Comparison of ENCODE assay signal across 13 cellular contexts in genomic region chr11:68327586-68328370, GRCh38. TPM values are rescaled to one million over a fixed set of nuclear protein-coding genes. Genes with fewer than 3 reads are reported as not detected.
DNase-seq lines count a peak whose midpoint lies in the region; ATAC-seq and TF ChIP-seq lines count a peak whose summit lies in the region.
"Had no signal": no experiment of that assay in that cellular context is flagged by ENCODE, and none has a peak within 500 bp of the region (broad histone marks: within the 10 kb centered on the region; RNA-seq: fewer than 3 reads in every experiment).

No MANE protein-coding gene starts in this region.

- no peak overlapping the region for H3K9ac ChIP-seq in PC-3 (ENCODE audit: low read length)

- in situ Hi-C loops in G401 (cut with HindIII; ENCODE audit: low sequenced_read_pairs) = no loop called here

- no TSS peak for BruUV-seq in PC-3 (replicated peaks; lab: Mats Ljungman, UMichigan)

- CTCF ChIA-PET in naive thymus-derived CD4-positive, alpha-beta T cell (lab: Charles Lee) = no interaction called here
- CTCF ChIA-PET in PC-3 (lab: Charles Lee) = no interaction called here

- no peaks in the 10 kb centered on the region for H3K27me3 Mint-ChIP-seq in chondrocyte (ENCODE audit: low read depth)
- H3K27me3 Mint-ChIP-seq in naive thymus-derived CD4-positive, alpha-beta T cell = no peaks in the 10 kb centered on the region

- peaks cover 37% of the 10 kb centered on the region for H3K4me1 Mint-ChIP-seq in chondrocyte (ENCODE audit: low read depth)
- peaks cover 31 to 60% (median 56%) of the 10 kb centered on the region in 7 donors for H3K4me1 Mint-ChIP-seq in naive thymus-derived CD4-positive, alpha-beta T cell

- no peak overlapping the region for H2AFZ ChIP-seq in PC-3 (ENCODE audit: low read length)

- no peak overlapping the region for H3K4me3 Mint-ChIP-seq in chondrocyte (ENCODE audit: unreplicated experiment)
- H3K4me3 Mint-ChIP-seq in naive thymus-derived CD4-positive, alpha-beta T cell = peak overlapping the region; percentile 33 to 81 (median 70)
- H3K4me3 Mint-ChIP-seq: dendritic cell treated with granulocyte-macrophage colony-stimulating factor and Interleukin-4, amounts not matched to agents 40 ng/mL and 50 ng/mL, for 4 days; stimulated activated memory B cell treated with anti-CD40 and anti-IgM and Interleukin-4, amounts not matched to agents 10 μg/mL and 1 μg/mL and 100 μg/mL, for 72 hours had no signal

- intact Hi-C loops in right cardiac atrium (cut with DNase I) (no loop called here), left cardiac atrium (cut with DNase I) (no loop called here), PC-3 (cut with micrococcal nuclease) (no loop called here)
- intact Hi-C loops in naive thymus-derived CD4-positive, alpha-beta T cell (cut with micrococcal nuclease) = loop anchor here in 1 of 2 donors (2.0 kb wide), 1 partner anchor 15 kb away; the partner anchor contains the start of gene LRP5

- no peaks in the 10 kb centered on the region for H3K36me3 Mint-ChIP-seq in chondrocyte (ENCODE audit: low read depth)
- no peaks in the 10 kb centered on the region for H3K36me3 Mint-ChIP-seq in naive thymus-derived CD4-positive, alpha-beta T cell
- H3K36me3 Mint-ChIP-seq: stimulated activated memory B cell treated with anti-CD40 and anti-IgM and Interleukin-4, amounts not matched to agents 10 μg/mL and 1 μg/mL and 100 μg/mL, for 72 hours had no signal

- no peaks in the 10 kb centered on the region for H3K36me3 ChIP-seq in naive thymus-derived CD4-positive, alpha-beta T cell (ENCODE audit: control insufficient read depth in 2 of 3, insufficient read depth in 3 of 3, low read length in 3 of 3)
- no peaks in the 10 kb centered on the region for H3K36me3 ChIP-seq in PC-3 (ENCODE audit: low read depth, low read length)

- peaks cover 28% of the 10 kb centered on the region; the same call in 1 of the 2 replicates for H4K20me1 ChIP-seq in PC-3 (ENCODE audit: low read length)

- H3F3A ChIP-seq in PC-3 (ENCODE audit: low read length, unreplicated experiment) = no peaks in the 10 kb centered on the region

- H3K9me2 ChIP-seq in PC-3 (replicated peaks; ENCODE audit: low read length) = no peaks in the 10 kb centered on the region

- H3K27me3 ChIP-seq in right cardiac atrium (ENCODE audit: control insufficient read depth, insufficient read depth) (no peaks in the 10 kb centered on the region), PC-3 (ENCODE audit: low read length) (no peaks in the 10 kb centered on the region)
- no peaks in the 10 kb centered on the region for H3K27me3 ChIP-seq in naive thymus-derived CD4-positive, alpha-beta T cell (ENCODE audit: control insufficient read depth in 2 of 2, insufficient read depth in 2 of 2, low read length in 2 of 2)

- no peaks in the 10 kb centered on the region for H3K9me3 Mint-ChIP-seq in chondrocyte (ENCODE audit: low read depth)
- peaks cover 0 to 2% (median 0%) of the 10 kb centered on the region in 11 donors for H3K9me3 Mint-ChIP-seq in naive thymus-derived CD4-positive, alpha-beta T cell
- H3K9me3 Mint-ChIP-seq: dendritic cell treated with granulocyte-macrophage colony-stimulating factor and Interleukin-4, amounts not matched to agents 40 ng/mL and 50 ng/mL, for 4 days; stimulated activated memory B cell treated with anti-CD40 and anti-IgM and Interleukin-4, amounts not matched to agents 10 μg/mL and 1 μg/mL and 100 μg/mL, for 72 hours had no signal

- no peak overlapping the region for H3K4me2 ChIP-seq in PC-3 (ENCODE audit: low read length)

- peak overlapping the region; percentile 49 for H3K27ac Mint-ChIP-seq in chondrocyte (ENCODE audit: unreplicated experiment)
- H3K27ac Mint-ChIP-seq in naive thymus-derived CD4-positive, alpha-beta T cell = peak overlapping the region in 4 of 9 donors; percentile 18 to 77 (median 36)
- H3K27ac Mint-ChIP-seq: dendritic cell treated with granulocyte-macrophage colony-stimulating factor and Interleukin-4, amounts not matched to agents 40 ng/mL and 50 ng/mL, for 4 days; stimulated activated memory B cell treated with anti-CD40 and anti-IgM and Interleukin-4, amounts not matched to agents 10 μg/mL and 1 μg/mL and 100 μg/mL, for 72 hours had no signal

- ATAC-seq in right cardiac atrium (no peak), left cardiac atrium (no peak), PC-3 (no peak)
- ATAC-seq in naive thymus-derived CD4-positive, alpha-beta T cell = no peak
- ATAC-seq: stimulated activated memory B cell treated with anti-CD40 and anti-IgM and Interleukin-4, amounts not matched to agents 10 μg/mL and 1 μg/mL and 100 μg/mL, for 72 hours had no signal

- peak in 2 of 3 donors; percentile 49 to 50 for DNase-seq in right cardiac atrium
- no peak for DNase-seq in left cardiac atrium
- DNase-seq in chondrocyte (ENCODE audit: low spot score) = no peak
- DNase-seq in naive thymus-derived CD4-positive, alpha-beta T cell = no peak
- DNase-seq in G401 (ENCODE audit: low spot score) = no peak
- no peak for DNase-seq in GOT3 (lab: John Stamatoyannopoulos, UW)
- no peak for DNase-seq in PC-3
- DNase-seq in occipital lobe (lab: John Stamatoyannopoulos, UW) = no peak
- DNase-seq: activated CD4-positive, alpha-beta T cell treated with anti-CD3 and anti-CD28 coated beads for 1 hour; activated gamma-delta T cell had no signal

- H3K27ac ChIP-seq in right cardiac atrium (ENCODE audit: low read length) = peak overlapping the region; percentile 20
- H3K27ac ChIP-seq in naive thymus-derived CD4-positive, alpha-beta T cell (ENCODE audit: low read depth, low read length) = no peak overlapping the region
- no peak overlapping the region for H3K27ac ChIP-seq in PC-3 (ENCODE audit: low read length)

- H3K79me2 ChIP-seq in PC-3 (ENCODE audit: low read length) = peaks cover 95% of the 10 kb centered on the region

- H3K4me1 ChIP-seq in right cardiac atrium (ENCODE audit: control insufficient read depth, insufficient read depth, low read length) (peaks cover 38% of the 10 kb centered on the region), PC-3 (ENCODE audit: insufficient read depth, low read length) (no peaks in the 10 kb centered on the region)
- peaks cover 15 to 62% of the 10 kb centered on the region in 2 donors for H3K4me1 ChIP-seq in naive thymus-derived CD4-positive, alpha-beta T cell (ENCODE audit: control insufficient read depth in 2 of 2, insufficient read depth in 2 of 2, low read length in 2 of 2)

- TF ChIP-seq CTCF in chondrocyte (IDR thresholded peaks at IDR 0.05) = no peak
- no peak for TF ChIP-seq CTCF in PC-3 (conservative IDR thresholded peaks at IDR 0.05; ENCODE audit: low read depth, low read length)

- H3K4me3 ChIP-seq in right cardiac atrium (ENCODE audit: low read length) (no peak overlapping the region), PC-3 (ENCODE audit: low read length) (no peak overlapping the region)
- no peak overlapping the region for H3K4me3 ChIP-seq in naive thymus-derived CD4-positive, alpha-beta T cell (ENCODE audit: low read length)
- H3K4me3 ChIP-seq: mucosa of descending colon had no signal

- whole genome bisulfite sequencing in right cardiac atrium = 38% methylated on average over 19 of the region's 19 CpGs

- POLR2A ChIA-PET in naive thymus-derived CD4-positive, alpha-beta T cell (lab: Charles Lee) = interaction anchor here (0.7 to 0.9 kb wide), 2 partner anchors 12 to 30 kb away, joined by 3 to 4 read pairs; no protein-coding TSS in a partner anchor
- POLR2A ChIA-PET in PC-3 (lab: Charles Lee; ENCODE audit: unreplicated experiment) = interaction anchor here (0.7 kb wide), 1 partner anchor 94 kb away, joined by 4 read pairs; no protein-coding TSS in a partner anchor

- H3K9me3 ChIP-seq in right cardiac atrium (ENCODE audit: control insufficient read depth, low read length) (no peaks in the 10 kb centered on the region), PC-3 (ENCODE audit: low read length) (no peaks in the 10 kb centered on the region)
- no peaks in the 10 kb centered on the region for H3K9me3 ChIP-seq in naive thymus-derived CD4-positive, alpha-beta T cell (ENCODE audit: control insufficient read depth in 2 of 3, low read length in 3 of 3)
- H3K9me3 ChIP-seq: mucosa of descending colon had no signal

RNA-seq across cellular contexts. Expression of gene LRP5, which starts 15.4 kb away (rescaled TPM):
- 10 to 100 TPM; 61.6 to 88.8 (median 75.4) TPM for total RNA-seq in right cardiac atrium
- 57.1 TPM for polyA plus RNA-seq in right cardiac atrium
- 10 to 100 TPM; 53.4 to 60.3 TPM for total RNA-seq in left cardiac atrium
- total RNA-seq in chondrocyte = 38.7 to 61.0 TPM (median 47.2 TPM) in 3 replicates
- 10 to 100 TPM in 1 of 5 experiments, 1 to 10 TPM in 4; 1.4 to 29.9 (median 2.3) TPM for total RNA-seq in naive thymus-derived CD4-positive, alpha-beta T cell
- under 1 TPM; 0.35 to 0.99 TPM for polyA plus RNA-seq in naive thymus-derived CD4-positive, alpha-beta T cell
- 25.5 and 27.8 TPM in 2 replicates for total RNA-seq in G401 (2014; rRNA removed; shearing (Covaris generic))
- total RNA-seq in PC-3 (2014; rRNA removed) = 64.3 and 83.5 TPM in 2 replicates
- 15.1 TPM for total RNA-seq in occipital lobe

RNA-seq across cellular contexts. Expression of gene C11orf24, which starts 56.0 kb away (rescaled TPM):
- total RNA-seq in right cardiac atrium = 10 to 100 TPM; 18.9 to 40.1 (median 25.3) TPM
- 28.7 TPM for polyA plus RNA-seq in right cardiac atrium
- total RNA-seq in left cardiac atrium = 10 to 100 TPM; 28.7 to 42.0 TPM
- 104 to 110 TPM (median 107 TPM) in 3 replicates for total RNA-seq in chondrocyte
- 10 to 100 TPM in 4 of 5 experiments, 1 to 10 TPM in 1; 9.5 to 20.0 (median 15.4) TPM for total RNA-seq in naive thymus-derived CD4-positive, alpha-beta T cell
- 10 to 100 TPM in 1 of 2 donors, 1 to 10 TPM in 1; 5.7 to 11.5 TPM for polyA plus RNA-seq in naive thymus-derived CD4-positive, alpha-beta T cell
- 15.7 and 17.4 TPM in 2 replicates for total RNA-seq in G401 (2014; rRNA removed; shearing (Covaris generic))
- 74.9 and 75.9 TPM in 2 replicates for total RNA-seq in PC-3 (2014; rRNA removed)
- total RNA-seq in occipital lobe = 10.6 TPM

Comparison
In these comparisons a context has a peak if more than half of its experiments do, and no peak if none do; other contexts are left out.
1. DNase-seq: peak in right cardiac atrium (2 of 3); none in left cardiac atrium (single experiment), chondrocyte (single experiment), naive thymus-derived CD4-positive, alpha-beta T cell (0 of 9), G401 (single experiment), GOT3 (single experiment), PC-3 (single experiment) and occipital lobe (single experiment).